In genomic region chr19:46433470-46433869, GRCh38 we compare ENCODE assay signal across 3 cellular contexts. TPM values are rescaled to one million over a fixed set of nuclear protein-coding genes. Genes with fewer than 3 reads are reported as not detected.
"Had no signal": no experiment of that assay in that cellular context is flagged by ENCODE, and none has a peak within 500 bp of the region (broad histone marks: within the 10 kb centered on the region; RNA-seq: fewer than 3 reads in every experiment).

No MANE protein-coding gene starts in this region.

RNA-seq across cellular contexts. Expression of gene PNMA8C, which starts 4.7 kb away (rescaled TPM):
- total RNA-seq: M059J, MCF 10A, NCI-H460 had no signal

RNA-seq across cellular contexts. Expression of gene CCDC8, which starts 20.1 kb away (rescaled TPM):
- total RNA-seq: M059J, MCF 10A, NCI-H460 had no signal

RNA-seq across cellular contexts. Expression of gene PNMA8A, which starts 37.9 kb away (rescaled TPM):
- total RNA-seq: NCI-H460 had no signal
